ENCODE assay signal across 8 cellular contexts in genomic region chr5:180670586-180671359, GRCh38. TPM values are rescaled to one million over a fixed set of nuclear protein-coding genes. Genes with fewer than 3 reads are reported as not detected.
DNase-seq lines count a peak whose midpoint lies in the region; ATAC-seq, FAIRE-seq and TF ChIP-seq lines count a peak whose summit lies in the region.

No MANE protein-coding gene starts in this region.

- ATAC-seq in GM19035 (IDR thresholded peaks at IDR 0.05; ENCODE audit: unreplicated experiment) = no peak
- no peak for ATAC-seq in GM19452 (IDR thresholded peaks at IDR 0.05; ENCODE audit: unreplicated experiment)

- 0 out of 2 replicates have a peak, but pooled peaks cover 2% of the 10 kb centered on the region for H3K9me3 ChIP-seq in SJSA1 (replicated peaks)
- H3K9me3 ChIP-seq in astrocyte (ENCODE audit: insufficient read depth, low read depth, low read length) = no peaks in the 10 kb centered on the region

- H3K27ac Mint-ChIP-seq in astrocyte (ENCODE audit: unreplicated experiment) = no peak overlapping the region

- no peaks in the 10 kb centered on the region for H3K36me3 ChIP-seq in SJSA1
- no peaks in the 10 kb centered on the region for H3K36me3 ChIP-seq in astrocyte (ENCODE audit: insufficient read depth, low read length)

- H3K9ac ChIP-seq in astrocyte (ENCODE audit: low read length) = no peak overlapping the region

- no peaks in the 10 kb centered on the region for H4K20me1 ChIP-seq in astrocyte (ENCODE audit: insufficient read depth, low read length)

- DNase-seq in DMS153 (lab: John Stamatoyannopoulos, UW) = peak; percentile 67
- DNase-seq in HUDEP-2 (lab: John Stamatoyannopoulos, UW; ENCODE audit: unreplicated experiment in 76 of 76) = peak in 56 of 76 experiments; percentile 0 to 68 (median 35)
- DNase-seq in SJSA1 (ENCODE audit: low read depth in 1 of 2, low spot score in 2 of 2) = peak; percentile 31 to 33
- DNase-seq in astrocyte (ENCODE audit: low read depth) = peak; percentile 22
- peak; percentile 70 for DNase-seq in iPS-NIHi7 (ENCODE audit: extremely low spot score)
- DNase-seq in stimulated activated CD4-positive, alpha-beta T cell treated with anti-CD3 and anti-CD28 coated beads, Interleukin-1b, Interleukin-23, amount 100 ng/mL, for 48 hours = peak; percentile 51

- H2AFZ ChIP-seq in astrocyte (ENCODE audit: low read depth, low read length) = no peak overlapping the region

- no peaks in the 10 kb centered on the region for H3K4me1 ChIP-seq in SJSA1 (replicated peaks)
- no peaks in the 10 kb centered on the region for H3K4me1 ChIP-seq in astrocyte (ENCODE audit: insufficient read depth, low read length)

- no peaks in the 10 kb centered on the region for H3K9me3 Mint-ChIP-seq in astrocyte (ENCODE audit: unreplicated experiment)

- no peaks in the 10 kb centered on the region for H3K79me2 ChIP-seq in astrocyte (ENCODE audit: insufficient read depth, low read length)

- H3K4me3 ChIP-seq in SJSA1 (no peak overlapping the region), astrocyte (ENCODE audit: insufficient read depth, low read depth, low read length) (no peak overlapping the region)

- peaks cover 35% of the 10 kb centered on the region for H3K27me3 ChIP-seq in SJSA1 (replicated peaks)
- H3K27me3 ChIP-seq in astrocyte (ENCODE audit: insufficient read depth, low read length) = peaks cover 15% of the 10 kb centered on the region

- no peak for FAIRE-seq in astrocyte (lab: Jason Lieb, UNC)

- no peak overlapping the region for H3K4me2 ChIP-seq in astrocyte (ENCODE audit: low read length)

- no peak overlapping the region for H3K4me3 Mint-ChIP-seq in astrocyte (ENCODE audit: unreplicated experiment)

- H3K4me1 Mint-ChIP-seq in astrocyte (ENCODE audit: low read depth, unreplicated experiment) = no peaks in the 10 kb centered on the region

- H3K27me3 Mint-ChIP-seq in astrocyte (ENCODE audit: low read depth, unreplicated experiment) = peaks cover 41% of the 10 kb centered on the region

- H3K36me3 Mint-ChIP-seq in astrocyte (ENCODE audit: low read depth, unreplicated experiment) = no peaks in the 10 kb centered on the region

- H3K27ac ChIP-seq in SJSA1 (no peak overlapping the region), astrocyte (ENCODE audit: low read depth, low read length) (no peak overlapping the region)

- TF ChIP-seq CTCF in astrocyte (IDR thresholded peaks at IDR 0.05; ENCODE audit: insufficient read depth, low read depth, low read length) = peak; percentile 68

RNA-seq across cellular contexts. Expression of gene FLT4, which starts 21.4 kb away (rescaled TPM):
- total RNA-seq in SJSA1 (2014; rRNA removed; shearing (Covaris generic)) = not detected in 2 replicates
- total RNA-seq in astrocyte = 3.7 and 7.2 TPM in 2 replicates
